Comparison of ENCODE assay signal across 8 cellular contexts in genomic region chr11:58575377-58576020, GRCh38. TPM values are rescaled to one million over a fixed set of nuclear protein-coding genes. Genes with fewer than 3 reads are reported as not detected.
DNase-seq lines count a peak whose midpoint lies in the region; ATAC-seq, FAIRE-seq and TF ChIP-seq lines count a peak whose summit lies in the region.

Gene LPXN (minus strand): TSS chr11:58575856. CDS start chr11:58575772, 84 bp downstream.

- peak within 1 kb of the TSS; percentile 14 to 97 for H3K4me3 ChIP-seq in kidney (ENCODE audit: low read length in 2 of 2)

- peak within 1 kb of the TSS; percentile 84 for H3K4me3 Mint-ChIP-seq in stimulated activated effector memory CD8-positive, alpha-beta T cell treated with anti-CD3 and anti-CD28 coated beads, Interleukin-12 subunit alpha, Interleukin-12 subunit beta, amount 100 ng/mL, for 72 hours

- DNase-seq in GM12891 (ENCODE audit: insufficient read length, low spot score) (no peak), RCC 7860 (ENCODE audit: low spot score) (peak; percentile 49), kidney (no peak), NCI-H510A treated with DMSO at 0.1 percent for 48 hours (lab: John Stamatoyannopoulos, UW) (no peak)
- DNase-seq in activated naive CD4-positive, alpha-beta T cell treated with anti-CD3 and anti-CD28 coated beads, Interleukin-2, amount 50 U/mL, for 16 hours: peak; percentile 45
- peak; percentile 31 to 78 for DNase-seq in stimulated activated effector memory CD8-positive, alpha-beta T cell treated with anti-CD3 and anti-CD28 coated beads, Interleukin-12 subunit alpha, Interleukin-12 subunit beta, amount 100 ng/mL, for 72 hours (ENCODE audit: low spot score in 2 of 2)

- H3K36me3 ChIP-seq in kidney (ENCODE audit: control insufficient read depth in 1 of 2, insufficient read depth in 2 of 2, low read length in 2 of 2): no peaks in the 10 kb centered on the region

- H3K36me3 Mint-ChIP-seq in stimulated activated effector memory CD8-positive, alpha-beta T cell treated with anti-CD3 and anti-CD28 coated beads, Interleukin-12 subunit alpha, Interleukin-12 subunit beta, amount 100 ng/mL, for 72 hours: peaks cover 95% of the 10 kb centered on the region

- H3K9me3 Mint-ChIP-seq in stimulated activated effector memory CD8-positive, alpha-beta T cell treated with anti-CD3 and anti-CD28 coated beads, Interleukin-12 subunit alpha, Interleukin-12 subunit beta, amount 100 ng/mL, for 72 hours: no peaks in the 10 kb centered on the region

- FAIRE-seq in GM12891 (lab: Jason Lieb, UNC): peak; percentile 76
- FAIRE-seq in RCC 7860 (lab: Jason Lieb, UNC): no peak
- FAIRE-seq in kidney (lab: Jason Lieb, UNC): no peak

- no peak for TF ChIP-seq CTCF in kidney (IDR thresholded peaks at IDR 0.05; ENCODE audit: borderline replicate concordance, extremely low read depth, insufficient read depth)

- H3K9me3 ChIP-seq in kidney (ENCODE audit: control insufficient read depth in 1 of 2, low read length in 2 of 2): no peaks in the 10 kb centered on the region

- H3K9ac ChIP-seq in kidney (ENCODE audit: low read length in 2 of 2): peak within 1 kb of the TSS in 1 of 2 donors; percentile 100

- no peak for ATAC-seq in stimulated activated effector memory CD8-positive, alpha-beta T cell treated with anti-CD3 and anti-CD28 coated beads, Interleukin-12 subunit alpha, Interleukin-12 subunit beta, amount 100 ng/mL, for 72 hours
- no peak for ATAC-seq in GM21390 (IDR thresholded peaks at IDR 0.05; ENCODE audit: unreplicated experiment)
- ATAC-seq in HG03108 (IDR thresholded peaks at IDR 0.05; ENCODE audit: unreplicated experiment): no peak

- intact Hi-C loops in kidney (cut with DNase I): no loop called here

- TF ChIP-seq POLR2A in GM12891 (IDR thresholded peaks at IDR 0.05; ENCODE audit: low read depth, low read length): peak; percentile 98

- H3K27ac ChIP-seq in kidney (ENCODE audit: low read depth in 2 of 2, low read length in 2 of 2): peak within 1 kb of the TSS; percentile 9 to 100

- H3K27ac Mint-ChIP-seq in stimulated activated effector memory CD8-positive, alpha-beta T cell treated with anti-CD3 and anti-CD28 coated beads, Interleukin-12 subunit alpha, Interleukin-12 subunit beta, amount 100 ng/mL, for 72 hours: peak within 1 kb of the TSS; percentile 100

- H3K4me1 ChIP-seq in kidney (ENCODE audit: control insufficient read depth in 1 of 2, insufficient read depth in 1 of 2, low read depth in 1 of 2, low read length in 2 of 2): peaks cover 26 to 28% of the 10 kb centered on the region in 2 donors

- peaks cover 52% of the 10 kb centered on the region for H3K4me1 Mint-ChIP-seq in stimulated activated effector memory CD8-positive, alpha-beta T cell treated with anti-CD3 and anti-CD28 coated beads, Interleukin-12 subunit alpha, Interleukin-12 subunit beta, amount 100 ng/mL, for 72 hours

TF ChIP-seq in GM12891, 5 proteins besides CTCF, POLR2A, EP300 and RAD21:
- TF ChIP-seq POLR2AphosphoS5 (IDR thresholded peaks at IDR 0.05; ENCODE audit: low read depth, low read length) (peak; percentile 98), SPI1 (IDR thresholded peaks at IDR 0.05; ENCODE audit: low read depth, low read length) (peak; percentile 92), TAF1 (IDR thresholded peaks at IDR 0.05; ENCODE audit: low read depth, low read length) (peak; percentile 88), POU2F2 (IDR thresholded peaks at IDR 0.05; ENCODE audit: low read depth, low read length) (peak; percentile 54; the same call in 1 of the 2 replicates), PAX5 (IDR thresholded peaks at IDR 0.05; ENCODE audit: insufficient read depth, low read length, severe bottlenecking) (no peak)

RNA-seq across cellular contexts. Expression of gene LPXN, which starts in this region (rescaled TPM):
- 158 TPM for polyA plus RNA-seq in GM12891 (2012; ENCODE audit: low read depth, missing spikeins)
- 16.8 TPM for total RNA-seq in kidney
- 8.0 TPM for polyA plus RNA-seq in kidney (ENCODE audit: insufficient read depth, low read depth, low replicate concordance)

Comparison
In these comparisons a context has a peak if more than half of its experiments do, and no peak if none do; other contexts are left out.
1. DNase-seq: peak in RCC 7860 (single experiment), activated naive CD4-positive, alpha-beta T cell treated with anti-CD3 and anti-CD28 coated beads, Interleukin-2, amount 50 U/mL, for 16 hours (single experiment) and stimulated activated effector memory CD8-positive, alpha-beta T cell treated with anti-CD3 and anti-CD28 coated beads, Interleukin-12 subunit alpha, Interleukin-12 subunit beta, amount 100 ng/mL, for 72 hours (2 of 2); none in GM12891 (single experiment), kidney (single experiment) and NCI-H510A treated with DMSO at 0.1 percent for 48 hours (single experiment).